Comparison of ENCODE assay signal across 1 cellular context in the genomic region with DNA sequence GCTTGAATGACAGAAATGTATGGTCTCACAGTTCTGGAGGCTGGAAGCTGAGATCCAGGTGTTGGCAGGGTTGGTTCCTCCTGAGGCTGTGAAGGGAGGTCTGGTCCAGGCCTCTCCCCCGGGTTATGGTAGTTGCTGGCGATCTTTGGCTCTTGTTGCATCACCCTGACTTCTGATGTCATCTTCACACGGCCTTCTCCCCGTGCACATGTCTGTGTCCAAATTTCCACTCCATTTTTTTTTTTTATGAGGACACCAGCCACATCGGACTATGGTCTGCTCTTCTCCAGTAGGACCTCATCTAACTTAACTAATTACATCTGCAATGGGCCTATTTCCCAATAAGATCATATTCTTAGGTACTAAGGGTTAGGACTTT.
TF ChIP-seq lines count a peak whose summit lies in the region.

No MANE protein-coding gene starts in this region.

TF ChIP-seq in K562, 482 proteins besides CTCF, POLR2A, EP300 and RAD21 (continued from another document and continues in another):
- TF ChIP-seq, protein P1, sequence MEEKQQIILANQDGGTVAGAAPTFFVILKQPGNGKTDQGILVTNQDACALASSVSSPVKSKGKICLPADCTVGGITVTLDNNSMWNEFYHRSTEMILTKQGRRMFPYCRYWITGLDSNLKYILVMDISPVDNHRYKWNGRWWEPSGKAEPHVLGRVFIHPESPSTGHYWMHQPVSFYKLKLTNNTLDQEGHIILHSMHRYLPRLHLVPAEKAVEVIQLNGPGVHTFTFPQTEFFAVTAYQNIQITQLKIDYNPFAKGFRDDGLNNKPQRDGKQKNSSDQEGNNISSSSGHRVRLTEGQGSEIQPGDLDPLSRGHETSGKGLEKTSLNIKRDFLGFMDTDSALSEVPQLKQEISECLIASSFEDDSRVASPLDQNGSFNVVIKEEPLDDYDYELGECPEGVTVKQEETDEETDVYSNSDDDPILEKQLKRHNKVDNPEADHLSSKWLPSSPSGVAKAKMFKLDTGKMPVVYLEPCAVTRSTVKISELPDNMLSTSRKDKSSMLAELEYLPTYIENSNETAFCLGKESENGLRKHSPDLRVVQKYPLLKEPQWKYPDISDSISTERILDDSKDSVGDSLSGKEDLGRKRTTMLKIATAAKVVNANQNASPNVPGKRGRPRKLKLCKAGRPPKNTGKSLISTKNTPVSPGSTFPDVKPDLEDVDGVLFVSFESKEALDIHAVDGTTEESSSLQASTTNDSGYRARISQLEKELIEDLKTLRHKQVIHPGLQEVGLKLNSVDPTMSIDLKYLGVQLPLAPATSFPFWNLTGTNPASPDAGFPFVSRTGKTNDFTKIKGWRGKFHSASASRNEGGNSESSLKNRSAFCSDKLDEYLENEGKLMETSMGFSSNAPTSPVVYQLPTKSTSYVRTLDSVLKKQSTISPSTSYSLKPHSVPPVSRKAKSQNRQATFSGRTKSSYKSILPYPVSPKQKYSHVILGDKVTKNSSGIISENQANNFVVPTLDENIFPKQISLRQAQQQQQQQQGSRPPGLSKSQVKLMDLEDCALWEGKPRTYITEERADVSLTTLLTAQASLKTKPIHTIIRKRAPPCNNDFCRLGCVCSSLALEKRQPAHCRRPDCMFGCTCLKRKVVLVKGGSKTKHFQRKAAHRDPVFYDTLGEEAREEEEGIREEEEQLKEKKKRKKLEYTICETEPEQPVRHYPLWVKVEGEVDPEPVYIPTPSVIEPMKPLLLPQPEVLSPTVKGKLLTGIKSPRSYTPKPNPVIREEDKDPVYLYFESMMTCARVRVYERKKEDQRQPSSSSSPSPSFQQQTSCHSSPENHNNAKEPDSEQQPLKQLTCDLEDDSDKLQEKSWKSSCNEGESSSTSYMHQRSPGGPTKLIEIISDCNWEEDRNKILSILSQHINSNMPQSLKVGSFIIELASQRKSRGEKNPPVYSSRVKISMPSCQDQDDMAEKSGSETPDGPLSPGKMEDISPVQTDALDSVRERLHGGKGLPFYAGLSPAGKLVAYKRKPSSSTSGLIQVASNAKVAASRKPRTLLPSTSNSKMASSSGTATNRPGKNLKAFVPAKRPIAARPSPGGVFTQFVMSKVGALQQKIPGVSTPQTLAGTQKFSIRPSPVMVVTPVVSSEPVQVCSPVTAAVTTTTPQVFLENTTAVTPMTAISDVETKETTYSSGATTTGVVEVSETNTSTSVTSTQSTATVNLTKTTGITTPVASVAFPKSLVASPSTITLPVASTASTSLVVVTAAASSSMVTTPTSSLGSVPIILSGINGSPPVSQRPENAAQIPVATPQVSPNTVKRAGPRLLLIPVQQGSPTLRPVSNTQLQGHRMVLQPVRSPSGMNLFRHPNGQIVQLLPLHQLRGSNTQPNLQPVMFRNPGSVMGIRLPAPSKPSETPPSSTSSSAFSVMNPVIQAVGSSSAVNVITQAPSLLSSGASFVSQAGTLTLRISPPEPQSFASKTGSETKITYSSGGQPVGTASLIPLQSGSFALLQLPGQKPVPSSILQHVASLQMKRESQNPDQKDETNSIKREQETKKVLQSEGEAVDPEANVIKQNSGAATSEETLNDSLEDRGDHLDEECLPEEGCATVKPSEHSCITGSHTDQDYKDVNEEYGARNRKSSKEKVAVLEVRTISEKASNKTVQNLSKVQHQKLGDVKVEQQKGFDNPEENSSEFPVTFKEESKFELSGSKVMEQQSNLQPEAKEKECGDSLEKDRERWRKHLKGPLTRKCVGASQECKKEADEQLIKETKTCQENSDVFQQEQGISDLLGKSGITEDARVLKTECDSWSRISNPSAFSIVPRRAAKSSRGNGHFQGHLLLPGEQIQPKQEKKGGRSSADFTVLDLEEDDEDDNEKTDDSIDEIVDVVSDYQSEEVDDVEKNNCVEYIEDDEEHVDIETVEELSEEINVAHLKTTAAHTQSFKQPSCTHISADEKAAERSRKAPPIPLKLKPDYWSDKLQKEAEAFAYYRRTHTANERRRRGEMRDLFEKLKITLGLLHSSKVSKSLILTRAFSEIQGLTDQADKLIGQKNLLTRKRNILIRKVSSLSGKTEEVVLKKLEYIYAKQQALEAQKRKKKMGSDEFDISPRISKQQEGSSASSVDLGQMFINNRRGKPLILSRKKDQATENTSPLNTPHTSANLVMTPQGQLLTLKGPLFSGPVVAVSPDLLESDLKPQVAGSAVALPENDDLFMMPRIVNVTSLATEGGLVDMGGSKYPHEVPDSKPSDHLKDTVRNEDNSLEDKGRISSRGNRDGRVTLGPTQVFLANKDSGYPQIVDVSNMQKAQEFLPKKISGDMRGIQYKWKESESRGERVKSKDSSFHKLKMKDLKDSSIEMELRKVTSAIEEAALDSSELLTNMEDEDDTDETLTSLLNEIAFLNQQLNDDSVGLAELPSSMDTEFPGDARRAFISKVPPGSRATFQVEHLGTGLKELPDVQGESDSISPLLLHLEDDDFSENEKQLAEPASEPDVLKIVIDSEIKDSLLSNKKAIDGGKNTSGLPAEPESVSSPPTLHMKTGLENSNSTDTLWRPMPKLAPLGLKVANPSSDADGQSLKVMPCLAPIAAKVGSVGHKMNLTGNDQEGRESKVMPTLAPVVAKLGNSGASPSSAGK (IDR thresholded peaks at IDR 0.05) = peak; percentile 79
- TF ChIP-seq TOE1 (IDR thresholded peaks at IDR 0.05; ENCODE audit: borderline replicate concordance) (no peak), TOE1 (CRISPR knock-in tag; IDR thresholded peaks at IDR 0.05; ENCODE audit: borderline replicate concordance, low read depth) (no peak), ZNF311 (CRISPR knock-in tag; IDR thresholded peaks at IDR 0.05) (no peak), MTA3 (IDR thresholded peaks at IDR 0.05; ENCODE audit: borderline replicate concordance) (no peak), NUFIP1 (IDR thresholded peaks at IDR 0.05; ENCODE audit: partially characterized antibody) (no peak), NFIX (CRISPR knock-in tag; IDR thresholded peaks at IDR 0.05; ENCODE audit: low read depth) (no peak), ZNF146 (CRISPR knock-in tag; IDR thresholded peaks at IDR 0.05; ENCODE audit: unreplicated experiment) (no peak), BMI1 (IDR thresholded peaks at IDR 0.05; ENCODE audit: low read length) (no peak), CCAR2 (IDR thresholded peaks at IDR 0.05; ENCODE audit: low read depth, low read length) (no peak), RBM34 (IDR thresholded peaks at IDR 0.05; ENCODE audit: borderline replicate concordance, insufficient read depth, low read length) (no peak), RBM25 (IDR thresholded peaks at IDR 0.05; ENCODE audit: low read depth, low read length, severe bottlenecking) (no peak), SMARCA5 (IDR thresholded peaks at IDR 0.05) (no peak), KDM2B (CRISPR knock-in tag; IDR thresholded peaks at IDR 0.05) (no peak), ZZZ3 (IDR thresholded peaks at IDR 0.05) (no peak), RFX5 (IDR thresholded peaks at IDR 0.05; ENCODE audit: low read depth, low read length) (no peak), NR4A1 (CRISPR knock-in tag; IDR thresholded peaks at IDR 0.05) (no peak), NR4A1 (tag; IDR thresholded peaks at IDR 0.05) (no peak)
- TF ChIP-seq, protein P2, sequence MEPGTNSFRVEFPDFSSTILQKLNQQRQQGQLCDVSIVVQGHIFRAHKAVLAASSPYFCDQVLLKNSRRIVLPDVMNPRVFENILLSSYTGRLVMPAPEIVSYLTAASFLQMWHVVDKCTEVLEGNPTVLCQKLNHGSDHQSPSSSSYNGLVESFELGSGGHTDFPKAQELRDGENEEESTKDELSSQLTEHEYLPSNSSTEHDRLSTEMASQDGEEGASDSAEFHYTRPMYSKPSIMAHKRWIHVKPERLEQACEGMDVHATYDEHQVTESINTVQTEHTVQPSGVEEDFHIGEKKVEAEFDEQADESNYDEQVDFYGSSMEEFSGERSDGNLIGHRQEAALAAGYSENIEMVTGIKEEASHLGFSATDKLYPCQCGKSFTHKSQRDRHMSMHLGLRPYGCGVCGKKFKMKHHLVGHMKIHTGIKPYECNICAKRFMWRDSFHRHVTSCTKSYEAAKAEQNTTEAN (CRISPR knock-in tag; IDR thresholded peaks at IDR 0.05) = no peak
- TF ChIP-seq, protein P3, sequence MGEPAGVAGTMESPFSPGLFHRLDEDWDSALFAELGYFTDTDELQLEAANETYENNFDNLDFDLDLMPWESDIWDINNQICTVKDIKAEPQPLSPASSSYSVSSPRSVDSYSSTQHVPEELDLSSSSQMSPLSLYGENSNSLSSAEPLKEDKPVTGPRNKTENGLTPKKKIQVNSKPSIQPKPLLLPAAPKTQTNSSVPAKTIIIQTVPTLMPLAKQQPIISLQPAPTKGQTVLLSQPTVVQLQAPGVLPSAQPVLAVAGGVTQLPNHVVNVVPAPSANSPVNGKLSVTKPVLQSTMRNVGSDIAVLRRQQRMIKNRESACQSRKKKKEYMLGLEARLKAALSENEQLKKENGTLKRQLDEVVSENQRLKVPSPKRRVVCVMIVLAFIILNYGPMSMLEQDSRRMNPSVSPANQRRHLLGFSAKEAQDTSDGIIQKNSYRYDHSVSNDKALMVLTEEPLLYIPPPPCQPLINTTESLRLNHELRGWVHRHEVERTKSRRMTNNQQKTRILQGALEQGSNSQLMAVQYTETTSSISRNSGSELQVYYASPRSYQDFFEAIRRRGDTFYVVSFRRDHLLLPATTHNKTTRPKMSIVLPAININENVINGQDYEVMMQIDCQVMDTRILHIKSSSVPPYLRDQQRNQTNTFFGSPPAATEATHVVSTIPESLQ (CRISPR knock-in tag; IDR thresholded peaks at IDR 0.05) = no peak
- TF ChIP-seq, protein P4, sequence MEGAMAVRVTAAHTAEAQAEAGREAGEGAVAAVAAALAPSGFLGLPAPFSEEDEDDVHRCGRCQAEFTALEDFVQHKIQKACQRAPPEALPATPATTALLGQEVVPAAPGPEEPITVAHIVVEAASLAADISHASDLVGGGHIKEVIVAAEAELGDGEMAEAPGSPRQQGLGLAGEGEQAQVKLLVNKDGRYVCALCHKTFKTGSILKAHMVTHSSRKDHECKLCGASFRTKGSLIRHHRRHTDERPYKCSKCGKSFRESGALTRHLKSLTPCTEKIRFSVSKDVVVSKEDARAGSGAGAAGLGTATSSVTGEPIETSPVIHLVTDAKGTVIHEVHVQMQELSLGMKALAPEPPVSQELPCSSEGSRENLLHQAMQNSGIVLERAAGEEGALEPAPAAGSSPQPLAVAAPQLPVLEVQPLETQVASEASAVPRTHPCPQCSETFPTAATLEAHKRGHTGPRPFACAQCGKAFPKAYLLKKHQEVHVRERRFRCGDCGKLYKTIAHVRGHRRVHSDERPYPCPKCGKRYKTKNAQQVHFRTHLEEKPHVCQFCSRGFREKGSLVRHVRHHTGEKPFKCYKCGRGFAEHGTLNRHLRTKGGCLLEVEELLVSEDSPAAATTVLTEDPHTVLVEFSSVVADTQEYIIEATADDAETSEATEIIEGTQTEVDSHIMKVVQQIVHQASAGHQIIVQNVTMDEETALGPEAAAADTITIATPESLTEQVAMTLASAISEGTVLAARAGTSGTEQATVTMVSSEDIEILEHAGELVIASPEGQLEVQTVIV (CRISPR knock-in tag; IDR thresholded peaks at IDR 0.05; ENCODE audit: borderline replicate concordance) = no peak
- TF ChIP-seq, protein P5, sequence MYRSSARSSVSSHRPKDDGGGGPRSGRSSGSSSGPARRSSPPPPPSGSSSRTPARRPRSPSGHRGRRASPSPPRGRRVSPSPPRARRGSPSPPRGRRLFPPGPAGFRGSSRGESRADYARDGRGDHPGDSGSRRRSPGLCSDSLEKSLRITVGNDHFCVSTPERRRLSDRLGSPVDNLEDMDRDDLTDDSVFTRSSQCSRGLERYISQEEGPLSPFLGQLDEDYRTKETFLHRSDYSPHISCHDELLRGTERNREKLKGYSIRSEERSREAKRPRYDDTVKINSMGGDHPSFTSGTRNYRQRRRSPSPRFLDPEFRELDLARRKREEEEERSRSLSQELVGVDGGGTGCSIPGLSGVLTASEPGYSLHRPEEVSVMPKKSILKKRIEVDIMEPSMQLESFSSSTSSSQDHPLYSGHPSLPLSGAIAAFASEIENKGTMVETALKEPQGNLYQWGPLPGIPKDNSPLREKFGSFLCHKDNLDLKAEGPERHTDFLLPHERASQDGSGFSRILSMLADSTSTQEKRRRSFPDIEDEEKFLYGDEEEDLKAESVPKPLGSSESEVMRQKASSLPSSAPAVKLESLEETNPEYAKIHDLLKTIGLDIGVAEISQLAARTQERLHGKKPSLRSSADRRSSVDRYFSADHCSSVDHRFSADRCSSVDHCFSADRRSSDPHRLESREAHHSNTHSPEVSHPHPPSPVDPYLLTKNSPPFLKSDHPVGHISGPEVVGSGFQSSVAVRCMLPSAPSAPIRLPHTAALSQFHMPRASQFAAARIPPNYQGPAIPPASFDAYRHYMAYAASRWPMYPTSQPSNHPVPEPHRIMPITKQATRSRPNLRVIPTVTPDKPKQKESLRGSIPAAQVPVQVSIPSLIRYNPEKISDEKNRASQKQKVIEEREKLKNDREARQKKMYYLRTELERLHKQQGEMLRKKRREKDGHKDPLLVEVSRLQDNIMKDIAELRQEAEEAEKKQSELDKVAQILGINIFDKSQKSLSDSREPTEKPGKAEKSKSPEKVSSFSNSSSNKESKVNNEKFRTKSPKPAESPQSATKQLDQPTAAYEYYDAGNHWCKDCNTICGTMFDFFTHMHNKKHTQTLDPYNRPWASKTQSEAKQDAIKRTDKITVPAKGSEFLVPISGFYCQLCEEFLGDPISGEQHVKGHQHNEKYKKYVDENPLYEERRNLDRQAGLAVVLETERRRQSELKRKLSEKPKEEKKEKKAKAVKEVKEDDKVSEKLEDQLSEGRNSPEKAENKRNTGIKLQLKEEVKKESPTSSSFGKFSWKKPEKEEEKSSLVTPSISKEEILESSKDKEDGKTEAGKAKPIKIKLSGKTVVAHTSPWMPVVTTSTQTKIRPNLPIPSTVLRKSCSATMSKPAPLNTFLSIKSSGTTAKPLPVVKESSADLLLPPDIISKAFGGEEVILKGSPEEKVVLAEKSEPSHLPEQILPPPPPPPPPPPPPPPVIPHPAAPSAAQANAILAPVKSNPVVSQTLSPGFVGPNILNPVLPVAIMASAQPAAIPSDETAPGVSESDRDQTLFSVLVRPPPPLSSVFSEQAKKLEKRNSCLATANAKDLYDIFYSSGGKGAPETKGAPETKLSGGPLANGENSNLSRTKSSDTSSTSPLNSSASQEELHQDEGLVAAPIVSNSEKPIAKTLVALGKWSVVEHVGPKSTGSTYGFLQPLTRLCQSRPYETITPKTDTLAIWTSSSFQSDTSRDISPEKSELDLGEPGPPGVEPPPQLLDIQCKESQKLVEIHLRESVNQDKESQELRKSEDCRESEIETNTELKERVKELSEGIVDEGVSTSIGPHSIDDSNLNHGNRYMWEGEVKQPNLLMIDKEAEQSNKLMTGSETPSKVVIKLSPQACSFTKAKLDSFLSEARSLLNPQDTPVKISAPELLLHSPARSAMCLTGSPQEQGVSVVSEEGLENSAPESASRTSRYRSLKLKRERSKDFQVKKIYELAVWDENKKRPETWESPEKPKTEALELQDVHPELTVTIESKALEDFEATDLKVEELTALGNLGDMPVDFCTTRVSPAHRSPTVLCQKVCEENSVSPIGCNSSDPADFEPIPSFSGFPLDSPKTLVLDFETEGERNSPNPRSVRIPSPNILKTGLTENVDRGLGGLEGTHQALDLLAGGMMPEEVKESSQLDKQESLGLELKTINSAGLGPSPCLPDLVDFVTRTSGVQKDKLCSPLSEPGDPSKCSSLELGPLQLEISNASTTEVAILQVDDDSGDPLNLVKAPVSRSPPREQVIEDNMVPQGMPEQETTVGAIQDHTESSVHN (IDR thresholded peaks at IDR 0.05; ENCODE audit: borderline replicate concordance in 1 of 2, low read depth in 1 of 2) = no peak
- TF ChIP-seq, protein P6, sequence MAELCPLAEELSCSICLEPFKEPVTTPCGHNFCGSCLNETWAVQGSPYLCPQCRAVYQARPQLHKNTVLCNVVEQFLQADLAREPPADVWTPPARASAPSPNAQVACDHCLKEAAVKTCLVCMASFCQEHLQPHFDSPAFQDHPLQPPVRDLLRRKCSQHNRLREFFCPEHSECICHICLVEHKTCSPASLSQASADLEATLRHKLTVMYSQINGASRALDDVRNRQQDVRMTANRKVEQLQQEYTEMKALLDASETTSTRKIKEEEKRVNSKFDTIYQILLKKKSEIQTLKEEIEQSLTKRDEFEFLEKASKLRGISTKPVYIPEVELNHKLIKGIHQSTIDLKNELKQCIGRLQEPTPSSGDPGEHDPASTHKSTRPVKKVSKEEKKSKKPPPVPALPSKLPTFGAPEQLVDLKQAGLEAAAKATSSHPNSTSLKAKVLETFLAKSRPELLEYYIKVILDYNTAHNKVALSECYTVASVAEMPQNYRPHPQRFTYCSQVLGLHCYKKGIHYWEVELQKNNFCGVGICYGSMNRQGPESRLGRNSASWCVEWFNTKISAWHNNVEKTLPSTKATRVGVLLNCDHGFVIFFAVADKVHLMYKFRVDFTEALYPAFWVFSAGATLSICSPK (IDR thresholded peaks at IDR 0.05; ENCODE audit: borderline replicate concordance) = no peak
